10 cellular contexts compared by ENCODE assay signal in genomic region chr4:108622022-108622421, GRCh38. TPM values are rescaled to one million over a fixed set of nuclear protein-coding genes. Genes with fewer than 3 reads are reported as not detected.
A peak's percentile ranks its signal among the peaks of the same experiment; 100 is the strongest.
DNase-seq lines count a peak whose midpoint lies in the region; ATAC-seq and TF ChIP-seq lines count a peak whose summit lies in the region.
"Had no signal": no experiment of that assay in that cellular context is flagged by ENCODE, and none has a peak within 500 bp of the region (broad histone marks: within the 10 kb centered on the region; RNA-seq: fewer than 3 reads in every experiment).

No MANE protein-coding gene starts in this region.

- TF ChIP-seq CTCF in BE2C (IDR thresholded peaks at IDR 0.05; ENCODE audit: low read depth, low read length) (no peak), sigmoid colon (IDR thresholded peaks at IDR 0.05) (no peak)

- H3K27me3 Mint-ChIP-seq in activated naive CD8-positive, alpha-beta T cell treated with anti-CD3 and anti-CD28 coated beads, Interleukin-2, amount 50 U/mL, for 24 hours, result peaks cover 3% of the 10 kb centered on the region

- peak overlapping the region; percentile 25 for H3K4me2 ChIP-seq in mesendoderm (ENCODE audit: low read length)

- DNase-seq in BE2C (no peak), mesendoderm (no peak), HT-29 (ENCODE audit: low spot score) (no peak), left colon (no peak), sigmoid colon (no peak)
- no peak for DNase-seq in activated naive CD8-positive, alpha-beta T cell treated with anti-CD3 and anti-CD28 coated beads, Interleukin-2, amount 50 U/mL, for 24 hours
- DNase-seq: activated effector memory CD4-positive, alpha-beta T cell treated with Interleukin-2 at 50 U/mL for 16 hours; heart left ventricle had no signal

- no peak overlapping the region for H3K18ac ChIP-seq in mesendoderm (ENCODE audit: low read length)

- H3K36me3 Mint-ChIP-seq in activated naive CD8-positive, alpha-beta T cell treated with anti-CD3 and anti-CD28 coated beads, Interleukin-2, amount 50 U/mL, for 24 hours (ENCODE audit: low read depth), result peaks cover 73% of the 10 kb centered on the region

- H4K8ac ChIP-seq in mesendoderm (ENCODE audit: low read depth, low read length), result no peak overlapping the region

- TF ChIP-seq POLR2A in sigmoid colon (IDR thresholded peaks at IDR 0.05) (no peak), GM18505 (IDR thresholded peaks at IDR 0.05; ENCODE audit: borderline replicate concordance, extremely low read depth, insufficient read depth, insufficient read length) (no peak)

- H3K27ac Mint-ChIP-seq in activated naive CD8-positive, alpha-beta T cell treated with anti-CD3 and anti-CD28 coated beads, Interleukin-2, amount 50 U/mL, for 24 hours, result peak overlapping the region; percentile 98

- no peak for TF ChIP-seq EP300 in sigmoid colon (IDR thresholded peaks at IDR 0.05)

- WGBS in mesendoderm (ENCODE audit: extremely low coverage, insufficient coverage, low lambda C conversion rate), result no CpG with 5 or more reads among the region's 4 CpGs
- 71 to 79% methylated on average over 4 of the region's 4 CpGs for WGBS in sigmoid colon, 2 donors

- no peak overlapping the region for H2AK5ac ChIP-seq in mesendoderm (ENCODE audit: low read length)

- peak overlapping the region; percentile 19 for H3K56ac ChIP-seq in mesendoderm (ENCODE audit: low read length)

- H3K79me2 ChIP-seq in mesendoderm (ENCODE audit: control insufficient read depth, insufficient read depth, low read length), result peaks cover 36% of the 10 kb centered on the region

- H3K4me3 Mint-ChIP-seq in activated naive CD8-positive, alpha-beta T cell treated with anti-CD3 and anti-CD28 coated beads, Interleukin-2, amount 50 U/mL, for 24 hours, result peak overlapping the region; percentile 98

- no peak overlapping the region for H2BK15ac ChIP-seq in mesendoderm (replicated peaks; ENCODE audit: low read depth)

- H3K9me3 ChIP-seq in BE2C, result no peaks in the 10 kb centered on the region
- H3K9me3 ChIP-seq in HUES6 (ENCODE audit: control insufficient read depth, insufficient read depth, low read depth, low read length), result no peaks in the 10 kb centered on the region; the same call in 1 of the 2 replicates
- H3K9me3 ChIP-seq in sigmoid colon, result no peaks in the 10 kb centered on the region

- intact Hi-C loops in left colon (cut with DNase I, micrococcal nuclease) (no loop called here), sigmoid colon (cut with DNase I) (loop anchor here (10.0 kb wide), 3 partner anchors 813 to 1573 kb away; partner anchors contain the start of genes ELOVL6, GAR1 and SEC24B)

- H3K27me3 ChIP-seq in BE2C, result no peaks in the 10 kb centered on the region
- H3K27me3 ChIP-seq in HUES6 (ENCODE audit: control insufficient read depth, insufficient read depth, low read length), result no peaks in the 10 kb centered on the region
- H3K27me3 ChIP-seq in mesendoderm (ENCODE audit: insufficient read depth, low read length, poor library complexity), result no peaks in the 10 kb centered on the region
- H3K27me3 ChIP-seq in sigmoid colon, result no peaks in the 10 kb centered on the region
- H3K27me3 ChIP-seq: heart left ventricle had no signal

- no peak overlapping the region for H2BK120ac ChIP-seq in mesendoderm (ENCODE audit: low read depth, low read length)

- H3K9ac ChIP-seq in HUES6 (ENCODE audit: low read length) (peak overlapping the region; percentile 96), mesendoderm (ENCODE audit: low read length) (peak overlapping the region; percentile 57)

- H4K5ac ChIP-seq in mesendoderm (ENCODE audit: low read length), result no peak overlapping the region

- no peak overlapping the region for H2BK5ac ChIP-seq in mesendoderm (ENCODE audit: low read length)

- H3K79me1 ChIP-seq in mesendoderm (ENCODE audit: low read length), result peaks cover 3% of the 10 kb centered on the region

- peak; percentile 5 for ATAC-seq in activated naive CD8-positive, alpha-beta T cell treated with anti-CD3 and anti-CD28 coated beads, Interleukin-2, amount 50 U/mL, for 24 hours
- ATAC-seq in left colon, result no peak
- no peak for ATAC-seq in GM18505 (IDR thresholded peaks at IDR 0.05; ENCODE audit: unreplicated experiment)
- ATAC-seq: heart left ventricle had no signal

- H3K36me3 ChIP-seq in BE2C (peaks cover 62% of the 10 kb centered on the region), HUES6 (ENCODE audit: control insufficient read depth, insufficient read depth, low read length) (peaks cover 62% of the 10 kb centered on the region), mesendoderm (ENCODE audit: control insufficient read depth, insufficient read depth, low read length) (peaks cover 9% of the 10 kb centered on the region), sigmoid colon (peaks cover 3 to 55% (median 42%) of the 10 kb centered on the region in 4 donors)

- no peak overlapping the region for H3K4ac ChIP-seq in mesendoderm (ENCODE audit: low read depth, low read length)

- H3K23ac ChIP-seq in mesendoderm (ENCODE audit: low read length), result no peak overlapping the region

- H3K4me3 ChIP-seq in BE2C (ENCODE audit: low read depth, low read length) (peak overlapping the region; percentile 100), HUES6 (ENCODE audit: low read depth, low read length) (peak overlapping the region; percentile 86), mesendoderm (ENCODE audit: low read length) (no peak overlapping the region), sigmoid colon (no peak overlapping the region)

- no peaks in the 10 kb centered on the region for H3K9me3 Mint-ChIP-seq in activated naive CD8-positive, alpha-beta T cell treated with anti-CD3 and anti-CD28 coated beads, Interleukin-2, amount 50 U/mL, for 24 hours

- H3K4me1 ChIP-seq in BE2C (no peaks in the 10 kb centered on the region), HUES6 (ENCODE audit: control insufficient read depth, insufficient read depth, low read length) (peaks cover 17% of the 10 kb centered on the region; the same call in 1 of the 2 replicates), mesendoderm (ENCODE audit: control insufficient read depth, low read depth, low read length) (no peaks in the 10 kb centered on the region), sigmoid colon (peaks cover 0 to 33% (median 17%) of the 10 kb centered on the region in 4 donors)

- H3K4me1 Mint-ChIP-seq in activated naive CD8-positive, alpha-beta T cell treated with anti-CD3 and anti-CD28 coated beads, Interleukin-2, amount 50 U/mL, for 24 hours, result peaks cover 60% of the 10 kb centered on the region

- H3K27ac ChIP-seq in HUES6 (ENCODE audit: low read depth, low read length), result no peak overlapping the region
- no peak overlapping the region for H3K27ac ChIP-seq in mesendoderm (ENCODE audit: low read depth, low read length)
- H3K27ac ChIP-seq in sigmoid colon, result peak overlapping the region in 2 of 4 donors; percentile 89 to 90

RNA-seq across cellular contexts. Expression of gene RPL34, which starts 1.6 kb away (rescaled TPM):
- polyA plus RNA-seq in BE2C (2012; ENCODE audit: insufficient read depth, insufficient read length, low read depth), result 580 TPM
- 2,569 TPM for polyA plus RNA-seq in mesendoderm (2013, experiment 1 of 2)
- 2,565 TPM for polyA plus RNA-seq in mesendoderm (2013, experiment 2 of 2)
- 889 and 987 TPM in 2 replicates for total RNA-seq in HT-29 (2014; rRNA removed; shearing (Covaris generic))
- total RNA-seq in left colon, result 100 to 1,000 TPM; 831 to 980 TPM
- 1,000 to 10,000 TPM in 3 of 4 donors, 100 to 1,000 TPM in 1; 926 to 1,691 (median 1,619) TPM for total RNA-seq in sigmoid colon
- 1,000 to 10,000 TPM; 4,246 to 8,352 (median 4,607) TPM for polyA plus RNA-seq in sigmoid colon

RNA-seq across cellular contexts. Expression of gene OSTC, which starts 28.4 kb away (rescaled TPM):
- 125 TPM for polyA plus RNA-seq in BE2C (2012; ENCODE audit: insufficient read depth, insufficient read length, low read depth)
- 276 TPM for polyA plus RNA-seq in mesendoderm (2013, experiment 1 of 2)
- 272 TPM for polyA plus RNA-seq in mesendoderm (2013, experiment 2 of 2)
- 49.7 and 54.7 TPM in 2 replicates for total RNA-seq in HT-29 (2014; rRNA removed; shearing (Covaris generic))
- total RNA-seq in left colon (10 to 100 TPM; 66.3 to 72.9 TPM), sigmoid colon (10 to 100 TPM; 52.6 to 80.4 (median 75.4) TPM)
- 100 to 1,000 TPM in 1 of 3 donors, 10 to 100 TPM in 2; 79.8 to 142 (median 85.9) TPM for polyA plus RNA-seq in sigmoid colon

Comparison
In these comparisons a context has a peak if more than half of its experiments do, and no peak if none do; other contexts are left out.
1. H3K4me3 ChIP-seq: peak in BE2C (single experiment) and HUES6 (single experiment); none in mesendoderm (single experiment) and sigmoid colon (0 of 4).